In genomic region chr20:5844063-5844681, GRCh38 we compare ENCODE assay signal across 8 cellular contexts.
DNase-seq lines count a peak whose midpoint lies in the region; ATAC-seq and TF ChIP-seq lines count a peak whose summit lies in the region.

No MANE protein-coding gene starts in this region.

- H3K9me3 Mint-ChIP-seq in stimulated activated naive CD8-positive, alpha-beta T cell treated with anti-CD3 and anti-CD28 coated beads, Interleukin-15, Interleukin-2, amounts not matched to agents 100 ng/mL and 50 ng/mL, for 24 hours: no peaks in the 10 kb centered on the region

- no peaks in the 10 kb centered on the region for H3K4me1 ChIP-seq in colonic mucosa

- H3K27me3 ChIP-seq in colonic mucosa: no peaks in the 10 kb centered on the region

- no peaks in the 10 kb centered on the region for H3K27me3 Mint-ChIP-seq in stimulated activated naive CD8-positive, alpha-beta T cell treated with anti-CD3 and anti-CD28 coated beads, Interleukin-15, Interleukin-2, amounts not matched to agents 100 ng/mL and 50 ng/mL, for 24 hours

- H3K4me3 ChIP-seq in foreskin fibroblast (ENCODE audit: low read depth in 1 of 2, low read length in 2 of 2): no peak overlapping the region
- no peak overlapping the region for H3K4me3 ChIP-seq in colonic mucosa

- H3K27ac Mint-ChIP-seq in stimulated activated naive CD8-positive, alpha-beta T cell treated with anti-CD3 and anti-CD28 coated beads, Interleukin-15, Interleukin-2, amounts not matched to agents 100 ng/mL and 50 ng/mL, for 24 hours: peak overlapping the region; percentile 93

- peak overlapping the region; percentile 51 for H3K4me3 Mint-ChIP-seq in stimulated activated naive CD8-positive, alpha-beta T cell treated with anti-CD3 and anti-CD28 coated beads, Interleukin-15, Interleukin-2, amounts not matched to agents 100 ng/mL and 50 ng/mL, for 24 hours

- peak; percentile 54 for DNase-seq in HCEC 1CT
- DNase-seq in NCI-H1092 (lab: John Stamatoyannopoulos, UW): peak; percentile 57
- DNase-seq in activated CD4-positive, alpha-beta T cell treated with anti-CD3 and anti-CD28 coated beads for 4 hours: peak; percentile 30 to 58
- DNase-seq in foreskin fibroblast: peak; percentile 19 to 46
- no peak for DNase-seq in C1 segment of cervical spinal cord (lab: John Stamatoyannopoulos, UW)
- DNase-seq in colonic mucosa: no peak

- no peak overlapping the region for H3K9ac ChIP-seq in colonic mucosa (ENCODE audit: low read depth in 2 of 2, low read length in 2 of 2)

- no peaks in the 10 kb centered on the region for H3K9me3 ChIP-seq in colonic mucosa

- intact Hi-C loops in colonic mucosa (cut with DNase I): no loop called here

- no peaks in the 10 kb centered on the region for H3K36me3 Mint-ChIP-seq in stimulated activated naive CD8-positive, alpha-beta T cell treated with anti-CD3 and anti-CD28 coated beads, Interleukin-15, Interleukin-2, amounts not matched to agents 100 ng/mL and 50 ng/mL, for 24 hours (ENCODE audit: low read depth)

- ATAC-seq in GM18498 (IDR thresholded peaks at IDR 0.05; ENCODE audit: unreplicated experiment): peak; percentile 78

- TF ChIP-seq CTCF in foreskin fibroblast (IDR thresholded peaks at IDR 0.05; ENCODE audit: low read depth, low read length) (no peak), colonic mucosa (IDR thresholded peaks at IDR 0.05) (no peak)

- no peak overlapping the region for H3K27ac ChIP-seq in colonic mucosa

- peaks cover 72% of the 10 kb centered on the region for H3K4me1 Mint-ChIP-seq in stimulated activated naive CD8-positive, alpha-beta T cell treated with anti-CD3 and anti-CD28 coated beads, Interleukin-15, Interleukin-2, amounts not matched to agents 100 ng/mL and 50 ng/mL, for 24 hours (ENCODE audit: low read depth)

- no peaks in the 10 kb centered on the region for H3K36me3 ChIP-seq in colonic mucosa

Comparison
In these comparisons a context has a peak if more than half of its experiments do, and no peak if none do; other contexts are left out.
1. DNase-seq: peak in HCEC 1CT (single experiment), NCI-H1092 (single experiment), activated CD4-positive, alpha-beta T cell treated with anti-CD3 and anti-CD28 coated beads for 4 hours (2 of 2) and foreskin fibroblast (2 of 2); none in C1 segment of cervical spinal cord (0 of 14) and colonic mucosa (single experiment).